1 cellular context compared by ENCODE assay signal in the genomic region with DNA sequence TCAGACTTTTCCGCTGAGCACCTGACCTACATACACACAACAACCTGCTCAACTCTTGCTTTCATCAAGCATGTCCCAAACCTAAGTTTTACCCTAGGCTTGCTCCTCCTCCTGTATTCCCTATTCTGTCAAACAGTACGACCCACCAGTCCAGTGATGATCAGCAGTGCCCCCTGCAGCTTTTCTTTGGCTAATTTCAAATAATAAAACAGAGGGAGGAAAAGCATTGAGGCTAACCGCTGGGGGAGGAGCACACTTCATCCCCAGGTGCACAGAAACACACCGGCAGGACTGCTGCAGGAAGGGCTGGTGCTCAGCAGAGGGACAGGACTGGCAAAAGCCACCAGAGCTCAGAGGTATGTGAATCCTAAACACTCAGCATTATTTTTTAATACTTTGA.
TF ChIP-seq lines count a peak whose summit lies in the region.

No MANE protein-coding gene starts in this region.

TF ChIP-seq in HCT116, 20 proteins besides CTCF, POLR2A, EP300 and RAD21 (continued from another document):
- TF ChIP-seq, protein P1, sequence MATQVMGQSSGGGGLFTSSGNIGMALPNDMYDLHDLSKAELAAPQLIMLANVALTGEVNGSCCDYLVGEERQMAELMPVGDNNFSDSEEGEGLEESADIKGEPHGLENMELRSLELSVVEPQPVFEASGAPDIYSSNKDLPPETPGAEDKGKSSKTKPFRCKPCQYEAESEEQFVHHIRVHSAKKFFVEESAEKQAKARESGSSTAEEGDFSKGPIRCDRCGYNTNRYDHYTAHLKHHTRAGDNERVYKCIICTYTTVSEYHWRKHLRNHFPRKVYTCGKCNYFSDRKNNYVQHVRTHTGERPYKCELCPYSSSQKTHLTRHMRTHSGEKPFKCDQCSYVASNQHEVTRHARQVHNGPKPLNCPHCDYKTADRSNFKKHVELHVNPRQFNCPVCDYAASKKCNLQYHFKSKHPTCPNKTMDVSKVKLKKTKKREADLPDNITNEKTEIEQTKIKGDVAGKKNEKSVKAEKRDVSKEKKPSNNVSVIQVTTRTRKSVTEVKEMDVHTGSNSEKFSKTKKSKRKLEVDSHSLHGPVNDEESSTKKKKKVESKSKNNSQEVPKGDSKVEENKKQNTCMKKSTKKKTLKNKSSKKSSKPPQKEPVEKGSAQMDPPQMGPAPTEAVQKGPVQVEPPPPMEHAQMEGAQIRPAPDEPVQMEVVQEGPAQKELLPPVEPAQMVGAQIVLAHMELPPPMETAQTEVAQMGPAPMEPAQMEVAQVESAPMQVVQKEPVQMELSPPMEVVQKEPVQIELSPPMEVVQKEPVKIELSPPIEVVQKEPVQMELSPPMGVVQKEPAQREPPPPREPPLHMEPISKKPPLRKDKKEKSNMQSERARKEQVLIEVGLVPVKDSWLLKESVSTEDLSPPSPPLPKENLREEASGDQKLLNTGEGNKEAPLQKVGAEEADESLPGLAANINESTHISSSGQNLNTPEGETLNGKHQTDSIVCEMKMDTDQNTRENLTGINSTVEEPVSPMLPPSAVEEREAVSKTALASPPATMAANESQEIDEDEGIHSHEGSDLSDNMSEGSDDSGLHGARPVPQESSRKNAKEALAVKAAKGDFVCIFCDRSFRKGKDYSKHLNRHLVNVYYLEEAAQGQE (IDR thresholded peaks at IDR 0.05; ENCODE audit: low read depth), result no peak
- TF ChIP-seq TCF7L2 (IDR thresholded peaks at IDR 0.05; ENCODE audit: borderline replicate concordance, extremely low read depth, insufficient read depth, insufficient read length) (no peak), SRF (IDR thresholded peaks at IDR 0.05; ENCODE audit: low read depth) (no peak), SP1 (IDR thresholded peaks at IDR 0.05; ENCODE audit: low read depth) (no peak), CBX3 (IDR thresholded peaks at IDR 0.05; ENCODE audit: low read depth) (no peak), CEBPB (IDR thresholded peaks at IDR 0.05; ENCODE audit: low read depth) (no peak), ZFX (IDR thresholded peaks at IDR 0.05) (no peak), SIN3A (IDR thresholded peaks at IDR 0.05; ENCODE audit: low read depth) (no peak), EGR1 (IDR thresholded peaks at IDR 0.05; ENCODE audit: low read depth) (no peak), EZH2 (IDR thresholded peaks at IDR 0.05) (no peak), YY1 (IDR thresholded peaks at IDR 0.05; ENCODE audit: extremely low read depth, insufficient replicate concordance, low read depth, low read length) (no peak), ELF1 (IDR thresholded peaks at IDR 0.05; ENCODE audit: borderline replicate concordance, low read depth) (no peak)
- TF ChIP-seq, protein P2, sequence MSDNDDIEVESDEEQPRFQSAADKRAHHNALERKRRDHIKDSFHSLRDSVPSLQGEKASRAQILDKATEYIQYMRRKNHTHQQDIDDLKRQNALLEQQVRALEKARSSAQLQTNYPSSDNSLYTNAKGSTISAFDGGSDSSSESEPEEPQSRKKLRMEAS (IDR thresholded peaks at IDR 0.05), result no peak
